2 cellular contexts compared by ENCODE assay signal in the genomic region with DNA sequence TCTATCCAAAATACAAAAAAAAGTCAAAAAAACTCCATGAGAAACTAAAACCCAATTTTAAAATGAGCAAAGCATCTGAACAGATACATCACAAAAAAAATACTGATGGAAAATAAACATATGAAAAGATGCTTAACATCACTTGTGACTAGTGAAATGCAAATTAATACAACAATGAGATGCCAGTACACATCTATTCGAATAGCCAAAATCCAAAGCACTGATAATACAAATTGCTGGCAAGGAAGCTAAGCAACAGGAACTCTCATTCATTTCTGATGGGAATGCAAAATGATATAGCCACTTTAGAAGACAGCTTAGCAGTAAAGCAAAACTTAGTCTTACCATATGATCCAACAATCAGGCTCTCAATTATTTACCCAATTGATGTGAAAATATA.
TF ChIP-seq lines count a peak whose summit lies in the region.

No MANE protein-coding gene starts in this region.

TF ChIP-seq in IMR-90, 13 proteins besides CTCF, POLR2A, EP300 and RAD21:
- TF ChIP-seq MAZ (IDR thresholded peaks at IDR 0.05; ENCODE audit: borderline replicate concordance, low read depth, low read length), result no peak
- no peak for TF ChIP-seq CEBPB (IDR thresholded peaks at IDR 0.05; ENCODE audit: low read depth, low read length)
- TF ChIP-seq RFX5 (IDR thresholded peaks at IDR 0.05; ENCODE audit: low read depth, low read length), result no peak
- TF ChIP-seq BHLHE40 (IDR thresholded peaks at IDR 0.05; ENCODE audit: low read depth, low read length), result no peak
- no peak for TF ChIP-seq FOS (IDR thresholded peaks at IDR 0.05; ENCODE audit: low read depth, low read length)
- no peak for TF ChIP-seq NFE2L2 (IDR thresholded peaks at IDR 0.05; ENCODE audit: low read depth, low read length)
- no peak for TF ChIP-seq MXI1 (IDR thresholded peaks at IDR 0.05; ENCODE audit: borderline replicate concordance, low read depth, low read length)
- no peak for TF ChIP-seq ELK1 (IDR thresholded peaks at IDR 0.05; ENCODE audit: borderline replicate concordance, low read depth, low read length)
- no peak for TF ChIP-seq USF2 (IDR thresholded peaks at IDR 0.05; ENCODE audit: low read depth, low read length)
- TF ChIP-seq MAFK (IDR thresholded peaks at IDR 0.05; ENCODE audit: low read depth, low read length), result no peak

TF ChIP-seq in H1, 55 proteins besides CTCF, POLR2A, EP300 and RAD21:
- TF ChIP-seq CREB1 (IDR thresholded peaks at IDR 0.05) (no peak), JUN (IDR thresholded peaks at IDR 0.05; ENCODE audit: low read depth, low read length) (no peak), KDM5A (IDR thresholded peaks at IDR 0.05; ENCODE audit: low read length) (no peak), CBX5 (IDR thresholded peaks at IDR 0.05; ENCODE audit: low read depth, low read length) (no peak), HDAC6 (IDR thresholded peaks at IDR 0.05; ENCODE audit: low read depth, low read length) (no peak), YY1 (IDR thresholded peaks at IDR 0.05; ENCODE audit: low read depth, low read length) (no peak), SAP30 (IDR thresholded peaks at IDR 0.05; ENCODE audit: insufficient read depth, insufficient replicate concordance, low read length) (no peak), RBBP5 (IDR thresholded peaks at IDR 0.05; ENCODE audit: borderline replicate concordance, low read depth, low read length) (no peak), MAX (IDR thresholded peaks at IDR 0.05) (no peak), ZNF274 (IDR thresholded peaks at IDR 0.05; ENCODE audit: borderline replicate concordance, extremely low read depth, low read length) (no peak), SRF (IDR thresholded peaks at IDR 0.05; ENCODE audit: low read depth, low read length) (no peak), SP4 (IDR thresholded peaks at IDR 0.05; ENCODE audit: low read length) (no peak), SIN3A (conservative IDR thresholded peaks at IDR 0.05 in 1 of 2, IDR thresholded peaks at IDR 0.05 in 1 of 2; ENCODE audit: low read depth in 1 of 2, low read length in 2 of 2) (no peak), BCL11A (IDR thresholded peaks at IDR 0.05; ENCODE audit: low read depth in 2 of 2, low read length in 2 of 2) (no peak), USF2 (IDR thresholded peaks at IDR 0.05; ENCODE audit: low read length) (no peak), EGR1 (IDR thresholded peaks at IDR 0.05; ENCODE audit: borderline replicate concordance, low read depth, low read length) (no peak)
- TF ChIP-seq, protein P1, sequence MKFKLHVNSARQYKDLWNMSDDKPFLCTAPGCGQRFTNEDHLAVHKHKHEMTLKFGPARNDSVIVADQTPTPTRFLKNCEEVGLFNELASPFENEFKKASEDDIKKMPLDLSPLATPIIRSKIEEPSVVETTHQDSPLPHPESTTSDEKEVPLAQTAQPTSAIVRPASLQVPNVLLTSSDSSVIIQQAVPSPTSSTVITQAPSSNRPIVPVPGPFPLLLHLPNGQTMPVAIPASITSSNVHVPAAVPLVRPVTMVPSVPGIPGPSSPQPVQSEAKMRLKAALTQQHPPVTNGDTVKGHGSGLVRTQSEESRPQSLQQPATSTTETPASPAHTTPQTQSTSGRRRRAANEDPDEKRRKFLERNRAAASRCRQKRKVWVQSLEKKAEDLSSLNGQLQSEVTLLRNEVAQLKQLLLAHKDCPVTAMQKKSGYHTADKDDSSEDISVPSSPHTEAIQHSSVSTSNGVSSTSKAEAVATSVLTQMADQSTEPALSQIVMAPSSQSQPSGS (IDR thresholded peaks at IDR 0.05; ENCODE audit: low read length), result no peak
